28 cellular contexts compared by ENCODE assay signal in genomic region chr5:146240951-146241350, GRCh38. TPM values are rescaled to one million over a fixed set of nuclear protein-coding genes. Genes with fewer than 3 reads are reported as not detected.
DNase-seq lines count a peak whose midpoint lies in the region; ATAC-seq, FAIRE-seq and TF ChIP-seq lines count a peak whose summit lies in the region.
"Had no signal": no experiment of that assay in that cellular context is flagged by ENCODE, and none has a peak within 500 bp of the region (broad histone marks: within the 10 kb centered on the region; RNA-seq: fewer than 3 reads in every experiment).

No MANE protein-coding gene starts in this region.

- H3K4me2 ChIP-seq in osteoblast (ENCODE audit: insufficient read depth, low read length), result peak overlapping the region; percentile 3
- H3K4me2 ChIP-seq: GM23338, KMS-11 had no signal

- H3K4me1 ChIP-seq in ACC112 (ENCODE audit: control insufficient read depth, insufficient read depth, low read length, unreplicated experiment), result peaks cover 11% of the 10 kb centered on the region
- H3K4me1 ChIP-seq in osteoblast (ENCODE audit: insufficient read depth, low read length), result peaks cover 11% of the 10 kb centered on the region
- H3K4me1 ChIP-seq: left lung, SJCRH30 had no signal

- H2AFZ ChIP-seq in ACC112 (ENCODE audit: low read length, unreplicated experiment), result no peak overlapping the region
- H2AFZ ChIP-seq in osteoblast (ENCODE audit: low read length), result no peak overlapping the region
- H2AFZ ChIP-seq: GM23338 had no signal

- H3K27ac Mint-ChIP-seq in activated CD8-positive, alpha-beta T cell treated with anti-CD3 and anti-CD28 coated beads for 36 hours, result no peak overlapping the region
- H3K27ac Mint-ChIP-seq: GM23338 had no signal

- peaks cover 24% of the 10 kb centered on the region for H3K36me3 Mint-ChIP-seq in activated CD8-positive, alpha-beta T cell treated with anti-CD3 and anti-CD28 coated beads for 36 hours (ENCODE audit: low read depth)

- H3K79me2 ChIP-seq in ACC112 (ENCODE audit: control insufficient read depth, insufficient read depth, low read length, unreplicated experiment) (no peaks in the 10 kb centered on the region), osteoblast (ENCODE audit: insufficient read depth, low read length) (peaks cover 12% of the 10 kb centered on the region)

- intact Hi-C loops in activated CD8-positive, alpha-beta T cell treated with anti-CD3 and anti-CD28 coated beads for 36 hours (cut with micrococcal nuclease), result loop anchor here (5.0 kb wide), 1 partner anchor 34 kb away; no protein-coding TSS in a partner anchor

- DNase-seq in LHCN-M2 (ENCODE audit: low read depth) (peak; percentile 42), fibroblast of gingiva (ENCODE audit: low read depth) (peak; percentile 46), osteoblast (ENCODE audit: insufficient read length, low spot score, missing footprints) (no peak), dermis blood vessel endothelial cell (no peak), D721Med (ENCODE audit: insufficient read length, low spot score) (no peak), SKM-1 treated with dmso at 0.1 percent for 144 hours (lab: John Stamatoyannopoulos, UW; ENCODE audit: unreplicated experiment) (no peak)
- DNase-seq in activated CD8-positive, alpha-beta T cell treated with anti-CD3 and anti-CD28 coated beads for 36 hours, result no peak
- DNase-seq: activated CD4-positive, alpha-beta T cell treated with anti-CD3 and anti-CD28 coated beads for 4 hours; activated naive CD4-positive, alpha-beta T cell treated with Interleukin-2 at 50 U/mL for 16 hours; activated T-cell treated with anti-CD3 and anti-CD28 coated beads, Interleukin-2, amount 50 U/mL, for 4 hours; CD4-positive, CD25-positive, alpha-beta regulatory T cell; heart left ventricle; left lung; MV-4-11; naive B cell; NCI-H1694 treated with DMSO at 0.1 percent for 48 hours; NCI-H2171 treated with DMSO at 0.1 percent for 48 hours; NCI-H524 treated with DMSO at 0.1 percent for 48 hours; SJCRH30; stimulated activated CD4-positive, alpha-beta T cell treated with anti-CD3 and anti-CD28 coated beads, Interleukin-1b, Interleukin-23, amount 100 ng/mL, for 48 hours had no signal

- no peaks in the 10 kb centered on the region for H3K27me3 ChIP-seq in ACC112 (ENCODE audit: insufficient read depth, low read length)
- no peaks in the 10 kb centered on the region for H3K27me3 ChIP-seq in osteoblast (ENCODE audit: insufficient read depth, low read length)
- H3K27me3 ChIP-seq: heart left ventricle, left lung, SJCRH30 had no signal

- H3K4me3 Mint-ChIP-seq in activated CD8-positive, alpha-beta T cell treated with anti-CD3 and anti-CD28 coated beads for 36 hours, result no peak overlapping the region
- H3K4me3 Mint-ChIP-seq: activated T-cell treated with anti-CD3 and anti-CD28 coated beads, Interleukin-2, amount 50 U/mL, for 4 hours; CD4-positive, CD25-positive, alpha-beta regulatory T cell; dendritic cell treated with granulocyte-macrophage colony-stimulating factor and Interleukin-4, amounts not matched to agents 40 ng/mL and 50 ng/mL, for 4 days; GM23338; naive B cell had no signal

- CTCF ChIA-PET in activated CD8-positive, alpha-beta T cell treated with anti-CD3 and anti-CD28 coated beads for 36 hours (lab: Charles Lee), result no interaction called here

- no peak for ATAC-seq in activated CD8-positive, alpha-beta T cell treated with anti-CD3 and anti-CD28 coated beads for 36 hours
- ATAC-seq: activated T-cell treated with anti-CD3 and anti-CD28 coated beads, Interleukin-2, amount 50 U/mL, for 4 hours; GM23338; heart left ventricle; left lung had no signal

- no peaks in the 10 kb centered on the region for H3K27me3 Mint-ChIP-seq in activated CD8-positive, alpha-beta T cell treated with anti-CD3 and anti-CD28 coated beads for 36 hours
- H3K27me3 Mint-ChIP-seq: CD4-positive, CD25-positive, alpha-beta regulatory T cell; dendritic cell treated with granulocyte-macrophage colony-stimulating factor and Interleukin-4, amounts not matched to agents 40 ng/mL and 50 ng/mL, for 4 days; naive B cell had no signal

- no peaks in the 10 kb centered on the region for H3K9me3 ChIP-seq in osteoblast (ENCODE audit: low read depth, low read length)
- H3K9me3 ChIP-seq: heart left ventricle, left lung, SJCRH30 had no signal

- POLR2A ChIA-PET in activated CD8-positive, alpha-beta T cell treated with anti-CD3 and anti-CD28 coated beads for 36 hours (lab: Charles Lee), result no interaction called here

- TF ChIP-seq CTCF in osteoblast (IDR thresholded peaks at IDR 0.05; ENCODE audit: extremely low read depth, low read depth, low read length) (no peak), D721Med (IDR thresholded peaks at IDR 0.05; ENCODE audit: insufficient read depth, missing control alignments) (no peak)
- no peak for TF ChIP-seq CTCF in activated CD8-positive, alpha-beta T cell treated with anti-CD3 and anti-CD28 coated beads for 36 hours (IDR thresholded peaks at IDR 0.05)

- peak overlapping the region; percentile 40 for H3K27ac ChIP-seq in ACC112 (ENCODE audit: low read depth, low read length)
- peak overlapping the region; percentile 74 for H3K27ac ChIP-seq in osteoblast (ENCODE audit: low read depth, low read length)
- H3K27ac ChIP-seq: KMS-11, left lung, SJCRH30 had no signal

- H3K36me3 ChIP-seq in ACC112 (ENCODE audit: insufficient read depth, low read length) (peaks cover 22% of the 10 kb centered on the region), osteoblast (ENCODE audit: insufficient read depth, low read length) (peaks cover 27% of the 10 kb centered on the region)

- H3K4me3 ChIP-seq in ACC112 (ENCODE audit: low read depth, low read length) (no peak overlapping the region), osteoblast (ENCODE audit: insufficient read depth, low read length) (no peak overlapping the region)
- H3K4me3 ChIP-seq: GM23338, heart left ventricle, left lung, SJCRH30, skin epidermis had no signal

- no peak for FAIRE-seq in D721Med (lab: Jason Lieb, UNC)
- FAIRE-seq: bronchial epithelial cell, HTR-8/SVneo, RCC 7860 had no signal

- peaks cover 18% of the 10 kb centered on the region for H3K4me1 Mint-ChIP-seq in activated CD8-positive, alpha-beta T cell treated with anti-CD3 and anti-CD28 coated beads for 36 hours (ENCODE audit: low read depth)
- H3K4me1 Mint-ChIP-seq: GM23338 had no signal

- no peaks in the 10 kb centered on the region for H3K9me3 Mint-ChIP-seq in activated CD8-positive, alpha-beta T cell treated with anti-CD3 and anti-CD28 coated beads for 36 hours
- H3K9me3 Mint-ChIP-seq: activated T-cell treated with anti-CD3 and anti-CD28 coated beads, Interleukin-2, amount 50 U/mL, for 4 hours; dendritic cell treated with granulocyte-macrophage colony-stimulating factor and Interleukin-4, amounts not matched to agents 40 ng/mL and 50 ng/mL, for 4 days; GM23338; naive B cell had no signal

- no peaks in the 10 kb centered on the region for H4K20me1 ChIP-seq in osteoblast (ENCODE audit: insufficient read depth, low read length)

RNA-seq across cellular contexts. Expression of gene RBM27, which starts 37.5 kb away (rescaled TPM):
- 16.3 and 20.5 TPM in 2 replicates for total RNA-seq in LHCN-M2 (2014; rRNA removed)
- polyA plus RNA-seq in LHCN-M2 (2012), result 4.4 TPM
- 22.1 and 28.0 TPM in 2 replicates for total RNA-seq in osteoblast
- total RNA-seq in activated CD8-positive, alpha-beta T cell treated with anti-CD3 and anti-CD28 coated beads for 36 hours, result 10 to 100 TPM; 29.1 to 29.3 TPM
- 26.2 and 35.7 TPM in 2 replicates for total RNA-seq in dermis blood vessel endothelial cell

RNA-seq across cellular contexts. Expression of gene LARS1, which starts 58.5 kb away (rescaled TPM):
- total RNA-seq in LHCN-M2 (2014; rRNA removed) (76.7 and 90.0 TPM in 2 replicates), osteoblast (142 and 162 TPM in 2 replicates), dermis blood vessel endothelial cell (84.6 and 102 TPM in 2 replicates)
- 38.4 TPM for polyA plus RNA-seq in LHCN-M2 (2012)
- total RNA-seq in activated CD8-positive, alpha-beta T cell treated with anti-CD3 and anti-CD28 coated beads for 36 hours, result 100 to 1,000 TPM; 144 to 152 TPM

Comparison
In these comparisons a context has a peak if more than half of its experiments do, and no peak if none do; other contexts are left out.
1. DNase-seq: peak in LHCN-M2 (single experiment) and fibroblast of gingiva (single experiment); none in osteoblast (single experiment), activated CD8-positive, alpha-beta T cell treated with anti-CD3 and anti-CD28 coated beads for 36 hours (single experiment), dermis blood vessel endothelial cell (single experiment), D721Med (single experiment) and SKM-1 treated with dmso at 0.1 percent for 144 hours (single experiment).